Comparison of ENCODE assay signal across 23 cellular contexts in the genomic region with DNA sequence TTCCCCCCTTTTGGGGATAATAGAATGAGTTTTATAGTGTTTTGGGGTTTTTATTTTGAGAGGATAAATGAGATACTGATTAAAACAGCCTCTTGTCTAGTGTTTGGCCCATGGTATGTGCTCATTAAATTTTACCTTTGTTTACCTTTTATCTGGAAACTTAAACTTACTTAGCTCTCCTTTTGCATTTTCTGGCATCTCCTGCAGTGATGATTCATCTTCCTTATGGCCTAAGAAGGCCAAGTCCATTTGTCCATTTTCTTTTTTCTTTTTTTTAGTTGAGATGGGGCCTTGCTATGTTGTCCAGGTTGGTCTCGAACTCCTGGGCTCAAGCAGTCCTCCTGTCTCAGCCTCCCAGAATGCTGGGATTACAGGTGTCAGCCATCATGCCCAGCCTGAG.
A peak's percentile ranks its signal among the peaks of the same experiment; 100 is the strongest.
DNase-seq lines count a peak whose midpoint lies in the region; ATAC-seq, FAIRE-seq and TF ChIP-seq lines count a peak whose summit lies in the region.
"Had no signal": no experiment of that assay in that cellular context is flagged by ENCODE, and none has a peak within 500 bp of the region (broad histone marks: within the 10 kb centered on the region; RNA-seq: fewer than 3 reads in every experiment).

No MANE protein-coding gene starts in this region.

- no peak overlapping the region for H2AFZ ChIP-seq in SK-N-SH (ENCODE audit: low read depth)
- H2AFZ ChIP-seq in mesenchymal stem cell (ENCODE audit: low read depth, low read length), result no peak overlapping the region

- H3K4ac ChIP-seq in mesenchymal stem cell (ENCODE audit: low read depth in 1 of 2, low read length in 2 of 2), result no peak overlapping the region

- H2AK5ac ChIP-seq in mesenchymal stem cell (ENCODE audit: low read length, severe bottlenecking), result peak overlapping the region; percentile 57

- TF ChIP-seq EP300 in SK-N-SH (IDR thresholded peaks at IDR 0.05; ENCODE audit: borderline replicate concordance in 1 of 2, low read depth in 1 of 2, low read length in 1 of 2) (no peak), transverse colon (IDR thresholded peaks at IDR 0.05; ENCODE audit: low read depth) (no peak), gastroesophageal sphincter (IDR thresholded peaks at IDR 0.05) (no peak)

- TF ChIP-seq POLR2A in transverse colon (IDR thresholded peaks at IDR 0.05) (no peak), gastroesophageal sphincter (IDR thresholded peaks at IDR 0.05) (no peak)

- no TSS peak for BruUV-seq in Panc1 (replicated peaks; lab: Mats Ljungman, UMichigan)

- DNase-seq in SK-N-SH (no peak), Panc1 (ENCODE audit: low read depth, low spot score) (no peak), fibroblast of mammary gland (ENCODE audit: low read depth) (peak; percentile 53), mesenchymal stem cell (no peak), transverse colon (no peak), HTR-8/SVneo (ENCODE audit: insufficient read length, low spot score) (no peak)
- DNase-seq: Caco-2; CD4-positive, CD25-positive, alpha-beta regulatory T cell; CD8-positive, alpha-beta T cell; DMS153; DND-41; GDM1; GOT3; HFFc6 had no signal

- POLR2A ChIA-PET in SK-N-SH (lab: Yijun Ruan, JAX), result no interaction called here
- POLR2A ChIA-PET in Panc1 (lab: Charles Lee), result no interaction called here

- H4K8ac ChIP-seq in mesenchymal stem cell (ENCODE audit: low read length), result no peak overlapping the region

- in situ Hi-C loops in Panc1 (cut with HindIII; ENCODE audit: low pct_unique_long_range_greater_than_20kb, low sequenced_read_pairs) (no loop called here), transverse colon (cut with MboI; ENCODE audit: low pct_ligation_motif_present in 1 of 4, low pct_unique_long_range_greater_than_20kb in 1 of 4, low sequenced_read_pairs in 3 of 4) (loop anchor here in 3 of 4 donors (25.0 kb wide), 1 partner anchor 521 kb away; a partner anchor contains a TSS)

- ATAC-seq in SK-N-SH treated with all-trans-retinoic acid at 6 μM for 48 hours, result no peak
- no peak for ATAC-seq in Panc1
- ATAC-seq in gastroesophageal sphincter, result no peak
- ATAC-seq: CD8-positive, alpha-beta T cell; GM12878 had no signal

- TF ChIP-seq RAD21 in SK-N-SH (IDR thresholded peaks at IDR 0.05; ENCODE audit: low read length), result no peak

- no peak overlapping the region for H3K9ac ChIP-seq in SK-N-SH
- no peak overlapping the region for H3K9ac ChIP-seq in mesenchymal stem cell (ENCODE audit: low read length)
- H3K9ac ChIP-seq: BLaER1 had no signal

- TF ChIP-seq CTCF in SK-N-SH (IDR thresholded peaks at IDR 0.05) (no peak), Panc1 (IDR thresholded peaks at IDR 0.05) (no peak), fibroblast of mammary gland (conservative IDR thresholded peaks at IDR 0.05; ENCODE audit: control insufficient read depth, insufficient read depth, low read depth, low read length) (no peak), transverse colon (IDR thresholded peaks at IDR 0.05) (no peak), gastroesophageal sphincter (IDR thresholded peaks at IDR 0.05) (no peak)

- H3F3A ChIP-seq in SK-N-SH (replicated peaks; ENCODE audit: insufficient read depth), result no peaks in the 10 kb centered on the region

- intact Hi-C loops in Panc1 (cut with micrococcal nuclease; ENCODE audit: unreplicated experiment) (loop anchor here (10.0 kb wide), 1 partner anchor 308 kb away; no protein-coding TSS in a partner anchor), transverse colon (cut with DNase I; ENCODE audit: low total_unique reads) (loop anchor here (10.0 kb wide), 2 partner anchors 308 to 518 kb away; a partner anchor contains a TSS)

- no peak overlapping the region for H4K91ac ChIP-seq in mesenchymal stem cell (ENCODE audit: low read length)

- H3K27me3 ChIP-seq in SK-N-SH (ENCODE audit: insufficient read depth) (no peaks in the 10 kb centered on the region), Panc1 (ENCODE audit: control insufficient read depth, insufficient read depth, low read length) (no peaks in the 10 kb centered on the region), mesenchymal stem cell (ENCODE audit: control insufficient read depth in 1 of 2, insufficient read depth in 1 of 2, low read length in 2 of 2) (no peaks in the 10 kb centered on the region), transverse colon (no peaks in the 10 kb centered on the region), gastroesophageal sphincter (no peaks in the 10 kb centered on the region)
- H3K27me3 ChIP-seq: BLaER1 had no signal

- WGBS in SK-N-SH (ENCODE audit: low lambda C conversion rate), result 76% methylated on average over 1 of the region's 1 CpG
- WGBS in mesenchymal stem cell, result 100% methylated on average over 1 of the region's 1 CpG
- WGBS in transverse colon (ENCODE audit: low coverage in 1 of 2), 2 donors, result 84% methylated on average over 1 of the region's 1 CpG; no CpG with 5 or more reads in 1 of the 2 donors
- 100% methylated on average over 1 of the region's 1 CpG for WGBS in gastroesophageal sphincter (ENCODE audit: low coverage in 1 of 2), 2 donors

- no peaks in the 10 kb centered on the region for H3K79me2 ChIP-seq in SK-N-SH (ENCODE audit: insufficient read depth)

- peaks cover 3% of the 10 kb centered on the region for H3K79me1 ChIP-seq in mesenchymal stem cell (replicated peaks; ENCODE audit: low read length, poor library complexity, severe bottlenecking)

- no peaks in the 10 kb centered on the region for H4K20me1 ChIP-seq in SK-N-SH (ENCODE audit: insufficient read depth)

- H3K4me3 ChIP-seq in SK-N-SH (ENCODE audit: low read depth in 2 of 2, low read length in 1 of 2) (no peak overlapping the region), Panc1 (ENCODE audit: low read depth in 2 of 2, low read length in 2 of 2) (no peak overlapping the region), fibroblast of mammary gland (ENCODE audit: control insufficient read depth, low read depth, low read length) (no peak overlapping the region), mesenchymal stem cell (ENCODE audit: insufficient read depth in 1 of 2, low read depth in 1 of 2, low read length in 2 of 2) (no peak overlapping the region), transverse colon (no peak overlapping the region), gastroesophageal sphincter (no peak overlapping the region)
- H3K4me3 ChIP-seq: BLaER1, GM12878, HAP-1 had no signal

- H3K4me2 ChIP-seq in SK-N-SH (no peak overlapping the region), mesenchymal stem cell (ENCODE audit: low read length, poor library complexity, severe bottlenecking) (no peak overlapping the region)
- H3K4me2 ChIP-seq: BLaER1 had no signal

- H3K9me3 ChIP-seq in SK-N-SH (no peaks in the 10 kb centered on the region), Panc1 (ENCODE audit: control insufficient read depth, insufficient read depth, low read depth, low read length) (no peaks in the 10 kb centered on the region), mesenchymal stem cell (ENCODE audit: control insufficient read depth, low read length) (no peaks in the 10 kb centered on the region), transverse colon (no peaks in the 10 kb centered on the region), gastroesophageal sphincter (no peaks in the 10 kb centered on the region)
- H3K9me3 ChIP-seq: BLaER1, Caco-2, HAP-1 had no signal

- H2BK15ac ChIP-seq in mesenchymal stem cell (ENCODE audit: low read depth, poor library complexity, severe bottlenecking), result no peak overlapping the region

- no peak for FAIRE-seq in HTR-8/SVneo (lab: Jason Lieb, UNC)
- FAIRE-seq: A204.1, GM12878, H54 had no signal

- H2BK120ac ChIP-seq in mesenchymal stem cell (ENCODE audit: low read depth, low read length), result no peak overlapping the region

- H3K27ac ChIP-seq in SK-N-SH (ENCODE audit: low read depth in 2 of 2, low read length in 1 of 2) (no peak overlapping the region), Panc1 (ENCODE audit: low read length) (peak overlapping the region; percentile 48; the same call in 1 of the 2 replicates), mesenchymal stem cell (ENCODE audit: low read length, poor library complexity, severe bottlenecking) (no peak overlapping the region), transverse colon (no peak overlapping the region), gastroesophageal sphincter (no peak overlapping the region)
- H3K27ac ChIP-seq: 22Rv1, BLaER1, C4-2B had no signal

- no peaks in the 10 kb centered on the region for H3K36me3 ChIP-seq in SK-N-SH (replicated peaks in 1 of 2; ENCODE audit: control insufficient read depth in 1 of 2, insufficient read depth in 2 of 2, low read length in 1 of 2)
- no peaks in the 10 kb centered on the region for H3K36me3 ChIP-seq in Panc1 (ENCODE audit: control insufficient read depth, insufficient read depth, low read length)
- H3K36me3 ChIP-seq in mesenchymal stem cell (ENCODE audit: control insufficient read depth in 1 of 2, insufficient read depth in 2 of 2, low read depth in 1 of 2, low read length in 2 of 2), result peaks cover 0 to 3% of the 10 kb centered on the region in 2 experiments
- no peaks in the 10 kb centered on the region for H3K36me3 ChIP-seq in transverse colon
- no peaks in the 10 kb centered on the region for H3K36me3 ChIP-seq in gastroesophageal sphincter
- H3K36me3 ChIP-seq: HAP-1 had no signal

- H3K18ac ChIP-seq in mesenchymal stem cell (ENCODE audit: low read depth in 1 of 2, low read length in 2 of 2), result no peak overlapping the region

- no peak overlapping the region for H3K14ac ChIP-seq in mesenchymal stem cell (ENCODE audit: low read length in 2 of 2)

- H3K9me2 ChIP-seq in SK-N-SH, result no peaks in the 10 kb centered on the region

- CTCF ChIA-PET in SK-N-SH (lab: Yijun Ruan, JAX) (interaction anchor here (0.6 to 6.0 kb wide), 8 partner anchors 16 to 518 kb away, joined by 3 to 75 read pairs (median 6); no protein-coding TSS in a partner anchor), Panc1 (lab: Charles Lee) (interaction anchor here (0.6 to 4.1 kb wide), 3 partner anchors 182 to 1386 kb away, joined by 3 to 36 read pairs (median 7); no protein-coding TSS in a partner anchor)

- no peak overlapping the region for H2BK12ac ChIP-seq in mesenchymal stem cell (ENCODE audit: low read length in 2 of 2)

- H2BK5ac ChIP-seq in mesenchymal stem cell (ENCODE audit: low read depth, low read length, poor library complexity, severe bottlenecking), result no peak overlapping the region

- H3K23ac ChIP-seq in mesenchymal stem cell (ENCODE audit: low read length in 2 of 2), result no peak overlapping the region

- H3K4me1 ChIP-seq in SK-N-SH (ENCODE audit: control insufficient read depth in 1 of 2, insufficient read depth in 2 of 2, low read depth in 1 of 2, low read length in 1 of 2), result peaks cover 0 to 5% of the 10 kb centered on the region in 2 experiments; a peak in 2 of 4 replicates
- peaks cover 4% of the 10 kb centered on the region; the same call in 1 of the 2 replicates for H3K4me1 ChIP-seq in Panc1 (ENCODE audit: control insufficient read depth, insufficient read depth, low read length)
- H3K4me1 ChIP-seq in mesenchymal stem cell (ENCODE audit: control insufficient read depth, insufficient read depth, low read depth, low read length), result no peaks in the 10 kb centered on the region
- H3K4me1 ChIP-seq in transverse colon, result no peaks in the 10 kb centered on the region
- H3K4me1 ChIP-seq in gastroesophageal sphincter, result peaks cover 0 to 7% (median 6%) of the 10 kb centered on the region in 3 donors
- H3K4me1 ChIP-seq: Caco-2, HAP-1 had no signal

TF ChIP-seq in SK-N-SH, 30 proteins besides CTCF, POLR2A, EP300 and RAD21 (continues in another document):
- 0 out of 2 replicates have a peak, but pooled peaks have one; percentile 6 for TF ChIP-seq NFIC (IDR thresholded peaks at IDR 0.05; ENCODE audit: borderline replicate concordance)

TF ChIP-seq in SK-N-SH treated with all-trans-retinoic acid at 6 μM for 48 hours, 23 proteins besides CTCF, POLR2A, EP300 and RAD21 (continues in another document):
- no peak for TF ChIP-seq OSR1 (CRISPR knock-in tag; IDR thresholded peaks at IDR 0.05)
